1 cellular context compared by ENCODE assay signal in the genomic region with DNA sequence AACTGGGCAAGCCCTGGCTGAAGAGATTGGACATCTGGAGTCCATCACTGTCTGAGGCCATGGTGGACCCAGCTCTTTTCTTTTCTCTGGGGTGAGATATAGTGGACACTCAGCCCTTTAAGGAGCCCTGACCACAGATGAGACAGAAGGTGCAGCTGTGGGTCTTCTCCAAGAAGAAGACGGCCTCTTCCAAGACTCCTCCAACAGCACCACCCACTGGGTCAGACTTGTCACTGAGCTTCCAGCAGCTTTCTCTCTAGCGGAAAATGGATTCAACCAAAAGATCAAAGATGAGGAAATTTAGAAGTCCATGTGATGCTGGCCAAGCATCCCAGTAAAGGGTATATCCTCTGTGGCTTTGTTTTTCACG.
TF ChIP-seq lines count a peak whose summit lies in the region.

No MANE protein-coding gene starts in this region.

TF ChIP-seq in H1, 55 proteins besides CTCF, POLR2A, EP300 and RAD21:
- TF ChIP-seq RNF2 (IDR thresholded peaks at IDR 0.05; ENCODE audit: borderline replicate concordance, low read depth, low read length, missing control alignments, poor library complexity, severe bottlenecking) (no peak), PHF8 (conservative IDR thresholded peaks at IDR 0.05; ENCODE audit: low read depth, low read length) (no peak), POU5F1 (IDR thresholded peaks at IDR 0.05; ENCODE audit: low read depth, low read length) (no peak), SIX5 (IDR thresholded peaks at IDR 0.05; ENCODE audit: low read depth, low read length) (no peak), TAF7 (optimal IDR thresholded peaks at IDR 0.05; ENCODE audit: borderline replicate concordance, low read depth, low read length) (no peak), SUZ12 (IDR thresholded peaks at IDR 0.05; ENCODE audit: low read length) (no peak), SIRT6 (IDR thresholded peaks at IDR 0.05; ENCODE audit: low read length) (no peak), HDAC2 (IDR thresholded peaks at IDR 0.05; ENCODE audit: borderline replicate concordance in 1 of 2, low read depth in 2 of 2, low read length in 2 of 2) (no peak), ASH2L (IDR thresholded peaks at IDR 0.05; ENCODE audit: low read length) (no peak), CREB1 (IDR thresholded peaks at IDR 0.05) (no peak), SIN3A (conservative IDR thresholded peaks at IDR 0.05 in 1 of 2, IDR thresholded peaks at IDR 0.05 in 1 of 2; ENCODE audit: low read depth in 1 of 2, low read length in 2 of 2) (no peak), JUN (IDR thresholded peaks at IDR 0.05; ENCODE audit: low read depth, low read length) (no peak), RFX5 (IDR thresholded peaks at IDR 0.05; ENCODE audit: borderline replicate concordance, low read depth, low read length) (no peak), CEBPB (IDR thresholded peaks at IDR 0.05; ENCODE audit: low read depth, low read length) (no peak), BRCA1 (IDR thresholded peaks at IDR 0.05; ENCODE audit: low read depth, low read length) (no peak)
- TF ChIP-seq, protein P1, sequence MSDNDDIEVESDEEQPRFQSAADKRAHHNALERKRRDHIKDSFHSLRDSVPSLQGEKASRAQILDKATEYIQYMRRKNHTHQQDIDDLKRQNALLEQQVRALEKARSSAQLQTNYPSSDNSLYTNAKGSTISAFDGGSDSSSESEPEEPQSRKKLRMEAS (IDR thresholded peaks at IDR 0.05), result no peak
- TF ChIP-seq, protein P2, sequence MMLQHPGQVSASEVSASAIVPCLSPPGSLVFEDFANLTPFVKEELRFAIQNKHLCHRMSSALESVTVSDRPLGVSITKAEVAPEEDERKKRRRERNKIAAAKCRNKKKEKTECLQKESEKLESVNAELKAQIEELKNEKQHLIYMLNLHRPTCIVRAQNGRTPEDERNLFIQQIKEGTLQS (IDR thresholded peaks at IDR 0.05; ENCODE audit: insufficient read depth, low read depth, low read length), result no peak
